Comparison of ENCODE assay signal across 12 cellular contexts in genomic region chr10:130021373-130021950, GRCh38. TPM values are rescaled to one million over a fixed set of nuclear protein-coding genes. Genes with fewer than 3 reads are reported as not detected.
DNase-seq lines count a peak whose midpoint lies in the region; ATAC-seq and TF ChIP-seq lines count a peak whose summit lies in the region.
"Had no signal": no experiment of that assay in that cellular context is flagged by ENCODE, and none has a peak within 500 bp of the region (broad histone marks: within the 10 kb centered on the region; RNA-seq: fewer than 3 reads in every experiment).

No MANE protein-coding gene starts in this region.

- no peaks in the 10 kb centered on the region for H3K79me2 ChIP-seq in ACC112 (ENCODE audit: control insufficient read depth, insufficient read depth, low read length, unreplicated experiment)

- WGBS in esophagus squamous epithelium, 2 donors = 42 to 68% methylated on average over 5 to 10 of the region's 12 CpGs

- no peak for TF ChIP-seq POLR2A in esophagus squamous epithelium (IDR thresholded peaks at IDR 0.05)

- no peak for TF ChIP-seq CTCF in RWPE1 (conservative IDR thresholded peaks at IDR 0.05; ENCODE audit: low read depth)
- no peak for TF ChIP-seq CTCF in esophagus squamous epithelium (IDR thresholded peaks at IDR 0.05)

- H3K27ac ChIP-seq in ACC112 (ENCODE audit: low read depth, low read length) = peak overlapping the region; percentile 87
- peak overlapping the region; percentile 50; the same call in 1 of the 2 replicates for H3K27ac ChIP-seq in RWPE1
- no peak overlapping the region for H3K27ac ChIP-seq in esophagus squamous epithelium

- intact Hi-C loops in esophagus squamous epithelium (cut with DNase I) = no loop called here

- ATAC-seq in GM21619 (IDR thresholded peaks at IDR 0.05; ENCODE audit: unreplicated experiment) = no peak

- H3K4me1 ChIP-seq in ACC112 (ENCODE audit: control insufficient read depth, insufficient read depth, low read length, unreplicated experiment) (peaks cover 41% of the 10 kb centered on the region), esophagus squamous epithelium (peaks cover 0 to 4% (median 0%) of the 10 kb centered on the region in 3 donors)

- H3K27me3 ChIP-seq in ACC112 (ENCODE audit: insufficient read depth, low read length) (no peaks in the 10 kb centered on the region), esophagus squamous epithelium (peaks cover 0 to 13% (median 0%) of the 10 kb centered on the region in 4 donors)

- peak overlapping the region; percentile 51; the same call in 1 of the 2 replicates for H3K4me3 ChIP-seq in ACC112 (ENCODE audit: low read depth, low read length)
- H3K4me3 ChIP-seq in esophagus squamous epithelium = no peak overlapping the region

- DNase-seq in GDM1 (lab: John Stamatoyannopoulos, UW) (peak; percentile 51), RWPE1 (ENCODE audit: low spot score) (peak; percentile 51), globus pallidus (ENCODE audit: low spot score) (peak; percentile 17), esophagus squamous epithelium (lab: John Stamatoyannopoulos, UW) (no peak), cerebellum (ENCODE audit: low spot score) (no peak)
- DNase-seq in activated naive CD4-positive, alpha-beta T cell treated with anti-CD3 and anti-CD28 coated beads, Interleukin-2, amount 50 U/mL, for 16 hours = no peak
- DNase-seq: activated gamma-delta T cell; CD4-positive, alpha-beta memory T cell; dermis blood vessel endothelial cell; NCI-H1436 had no signal

- POLR2A ChIA-PET in RWPE1 (lab: Yijun Ruan, JAX; ENCODE audit: low non-redundant PET) = no interaction called here

- CTCF ChIA-PET in RWPE1 (lab: Yijun Ruan, JAX) = interaction anchor here (0.6 to 1.2 kb wide), 5 partner anchors 23 to 198 kb away, joined by 3 to 5 read pairs (median 3); no protein-coding TSS in a partner anchor

- H3K36me3 ChIP-seq in ACC112 (ENCODE audit: insufficient read depth, low read length) (no peaks in the 10 kb centered on the region), esophagus squamous epithelium (no peaks in the 10 kb centered on the region)

- peak overlapping the region; percentile 90 for H2AFZ ChIP-seq in ACC112 (ENCODE audit: low read length, unreplicated experiment)

- no peaks in the 10 kb centered on the region for H3K9me3 ChIP-seq in esophagus squamous epithelium

RNA-seq across cellular contexts. Expression of gene EBF3, which starts 57.4 kb away (rescaled TPM):
- total RNA-seq in esophagus squamous epithelium = 1 to 10 TPM in 2 of 4 donors, under 1 TPM in 2; 0.42 to 2.9 (median 1.3) TPM
- total RNA-seq in cerebellum = 185 TPM
- total RNA-seq: CD4-positive, alpha-beta memory T cell had no signal

Comparison
In these comparisons a context has a peak if more than half of its experiments do, and no peak if none do; other contexts are left out.
1. H3K27ac ChIP-seq: peak in ACC112 (single experiment) and RWPE1 (single experiment); none in esophagus squamous epithelium (0 of 4).
2. DNase-seq: peak in GDM1 (single experiment), RWPE1 (single experiment) and globus pallidus (single experiment); none in activated naive CD4-positive, alpha-beta T cell treated with anti-CD3 and anti-CD28 coated beads, Interleukin-2, amount 50 U/mL, for 16 hours (single experiment), esophagus squamous epithelium (single experiment) and cerebellum (single experiment).
3. RNA of gene EBF3, which starts 57.4 kb away (total RNA-seq): 185 TPM in cerebellum (single experiment); 0.42 to 2.9 TPM in esophagus squamous epithelium; every median in the first group is over 10 times any median in the second.